ENCODE assay signal across 25 cellular contexts in genomic region chr3:180749322-180749721, GRCh38.
"Had no signal": no experiment of that assay in that cellular context is flagged by ENCODE, and none has a peak within 500 bp of the region (broad histone marks: within the 10 kb centered on the region; RNA-seq: fewer than 3 reads in every experiment).

No MANE protein-coding gene starts in this region.

- ATAC-seq: body of pancreas, esophagus mucosa, left lung, natural killer cell, upper lobe of right lung had no signal

- H3K4me1 ChIP-seq: body of pancreas, left lung, prostate gland, right atrium auricular region, spleen, thyroid gland, upper lobe of right lung had no signal

- H3K36me3 ChIP-seq: left lung, neutrophil, ovary, prostate gland, right atrium auricular region, spleen, thyroid gland, upper lobe of right lung, WERI-Rb-1 had no signal

- H3K9me3 ChIP-seq: body of pancreas, left lung, neutrophil, ovary, prostate gland, right atrium auricular region, spleen, thyroid gland, upper lobe of right lung had no signal

- H3K27me3 ChIP-seq: body of pancreas, left lung, neutrophil, ovary, right atrium auricular region, thyroid gland, upper lobe of right lung had no signal

- H3K4me3 ChIP-seq: body of pancreas, left lung, ovary, prostate gland, right atrium auricular region, spleen, thyroid gland, upper lobe of right lung had no signal

- DNase-seq: activated CD4-positive, alpha-beta T cell treated with anti-CD3 and anti-CD28 coated beads for 1 hour; activated gamma-delta T cell treated with Interleukin-2 at 50 U/mL for 16 hours; activated T-cell treated with anti-CD3 and anti-CD28 coated beads, Interleukin-2, amount 50 U/mL, for 1 hour; anterior cingulate cortex; body of pancreas; caudate nucleus; dermis blood vessel endothelial cell; effector memory CD4-positive, alpha-beta T cell; foreskin melanocyte; kidney glomerular epithelial cell; left lung; midbrain; natural killer cell; ovary; spleen; stimulated activated CD4-positive, alpha-beta T cell treated with anti-CD3 and anti-CD28 coated beads, Interleukin-4, amount 100 ng/mL, for 24 hours; stimulated activated naive CD4-positive, alpha-beta T cell treated with Interleukin-2 at 50 U/mL for 16 hours; substantia nigra; thyroid gland; upper lobe of right lung; WERI-Rb-1 had no signal

- H3K27ac ChIP-seq: body of pancreas, left lung, neutrophil, ovary, prostate gland, right atrium auricular region, spleen, thyroid gland, upper lobe of right lung, WERI-Rb-1 had no signal
